Comparison of ENCODE assay signal across 1 cellular context in genomic region chr5:143064207-143064606, GRCh38.
TF ChIP-seq lines count a peak whose summit lies in the region.

No MANE protein-coding gene starts in this region.

TF ChIP-seq in IMR-90, 13 proteins besides CTCF, POLR2A, EP300 and RAD21 (continued from another document):
- no peak for TF ChIP-seq USF2 (IDR thresholded peaks at IDR 0.05; ENCODE audit: low read depth, low read length)
- no peak for TF ChIP-seq MAFK (IDR thresholded peaks at IDR 0.05; ENCODE audit: low read depth, low read length)
- TF ChIP-seq RCOR1 (IDR thresholded peaks at IDR 0.05; ENCODE audit: insufficient replicate concordance, low read length), result no peak
- TF ChIP-seq CEBPB (IDR thresholded peaks at IDR 0.05; ENCODE audit: low read depth, low read length), result no peak
- TF ChIP-seq CHD1 (IDR thresholded peaks at IDR 0.05; ENCODE audit: low read depth, low read length), result no peak
- TF ChIP-seq MAZ (IDR thresholded peaks at IDR 0.05; ENCODE audit: borderline replicate concordance, low read depth, low read length), result no peak
- no peak for TF ChIP-seq ELK1 (IDR thresholded peaks at IDR 0.05; ENCODE audit: borderline replicate concordance, low read depth, low read length)
- TF ChIP-seq MXI1 (IDR thresholded peaks at IDR 0.05; ENCODE audit: borderline replicate concordance, low read depth, low read length), result no peak
- TF ChIP-seq RFX5 (IDR thresholded peaks at IDR 0.05; ENCODE audit: low read depth, low read length), result no peak
- no peak for TF ChIP-seq BHLHE40 (IDR thresholded peaks at IDR 0.05; ENCODE audit: low read depth, low read length)
